8 cellular contexts compared by ENCODE assay signal in genomic region chr2:128316777-128317185, GRCh38. TPM values are rescaled to one million over a fixed set of nuclear protein-coding genes. Genes with fewer than 3 reads are reported as not detected.
DNase-seq lines count a peak whose midpoint lies in the region; ATAC-seq, FAIRE-seq and TF ChIP-seq lines count a peak whose summit lies in the region.

No MANE protein-coding gene starts in this region.

- ATAC-seq in GM21529 (IDR thresholded peaks at IDR 0.05; ENCODE audit: unreplicated experiment), result no peak
- ATAC-seq in HG03521 (IDR thresholded peaks at IDR 0.05; ENCODE audit: unreplicated experiment), result no peak

- H3K27ac ChIP-seq in VCaP, result peak overlapping the region; percentile 60; the same call in 1 of the 2 replicates

- DNase-seq in GM10266 (ENCODE audit: extremely low spot score) (peak; percentile 6), frontal cortex (ENCODE audit: low spot score in 2 of 2) (peak; percentile 6 to 16), posterior vena cava (ENCODE audit: low spot score) (peak; percentile 48), Kasumi-1 (lab: John Stamatoyannopoulos, UW) (no peak), NCI-H774 (lab: John Stamatoyannopoulos, UW) (no peak)

- TF ChIP-seq CTCF in GM10266 (IDR thresholded peaks at IDR 0.05; ENCODE audit: control insufficient read depth, insufficient read depth, low read depth, missing control alignments) (no peak), VCaP (conservative IDR thresholded peaks at IDR 0.05) (no peak)

- intact Hi-C loops in posterior vena cava (cut with DNase I), result loop anchor here in 1 of 2 donors (10.0 kb wide), 1 partner anchor 208 kb away; no protein-coding TSS in a partner anchor

- FAIRE-seq in frontal cortex (lab: Jason Lieb, UNC), result no peak

RNA-seq across cellular contexts. Expression of gene HS6ST1, which starts 1.9 kb away (rescaled TPM):
- 51.8 TPM for total RNA-seq in frontal cortex
- 10 to 100 TPM; 16.9 to 22.4 TPM for total RNA-seq in posterior vena cava

Comparison
In these comparisons a context has a peak if more than half of its experiments do, and no peak if none do; other contexts are left out.
1. DNase-seq: peak in GM10266 (single experiment), frontal cortex (2 of 2) and posterior vena cava (single experiment); none in Kasumi-1 (0 of 2) and NCI-H774 (single experiment).